Comparison of ENCODE assay signal across 9 cellular contexts in genomic region chr15:76163429-76164020, GRCh38.
A peak's percentile ranks its signal among the peaks of the same experiment; 100 is the strongest.
DNase-seq lines count a peak whose midpoint lies in the region; ATAC-seq and TF ChIP-seq lines count a peak whose summit lies in the region.
"Had no signal": no experiment of that assay in that cellular context is flagged by ENCODE, and none has a peak within 500 bp of the region (broad histone marks: within the 10 kb centered on the region; RNA-seq: fewer than 3 reads in every experiment).

No MANE protein-coding gene starts in this region.

- TF ChIP-seq POLR2A in right lobe of liver (IDR thresholded peaks at IDR 0.05) (no peak), upper lobe of left lung (IDR thresholded peaks at IDR 0.05) (no peak)

- ATAC-seq in right lobe of liver, result peak; percentile 30 to 72 (median 52)
- ATAC-seq in upper lobe of left lung (ENCODE audit: low FRiP score in 2 of 2), result peak; percentile 81 to 91
- ATAC-seq in HG03280 (IDR thresholded peaks at IDR 0.05; ENCODE audit: unreplicated experiment), result no peak

- TF ChIP-seq CTCF in right lobe of liver (IDR thresholded peaks at IDR 0.05) (no peak), upper lobe of left lung (IDR thresholded peaks at IDR 0.05) (no peak)

- DNase-seq in NCI-H2196 (lab: John Stamatoyannopoulos, UW; ENCODE audit: unreplicated experiment) (peak; percentile 2), NCI-H2196 treated with DMSO at 0.1 percent for 48 hours (lab: John Stamatoyannopoulos, UW; ENCODE audit: unreplicated experiment) (no peak), dedifferentiated amniotic fluid mesenchymal stem cell (ENCODE audit: extremely low spot score) (peak; percentile 28), right lobe of liver (no peak), upper lobe of left lung (peak; percentile 88 to 91), T-helper 9 cell (no peak), NCI-H510A treated with DMSO at 0.1 percent for 48 hours (lab: John Stamatoyannopoulos, UW) (no peak)
- DNase-seq: activated CD4-positive, alpha-beta T cell treated with anti-CD3 and anti-CD28 coated beads for 48 hours had no signal

- no peaks in the 10 kb centered on the region for H3K4me1 ChIP-seq in right lobe of liver
- peaks cover 10 to 17% (median 14%) of the 10 kb centered on the region in 4 donors for H3K4me1 ChIP-seq in upper lobe of left lung

- 86% methylated on average over 3 of the region's 14 CpGs for WGBS in right lobe of liver (ENCODE audit: insufficient coverage, low coverage, low lambda C conversion rate, missing lambda C conversion rate)
- 54 to 67% methylated on average over 7 to 14 of the region's 14 CpGs for WGBS in upper lobe of left lung, 2 donors

- no peak overlapping the region for H3K4me3 ChIP-seq in right lobe of liver
- no peak overlapping the region for H3K4me3 ChIP-seq in upper lobe of left lung

- H3K9me3 ChIP-seq in right lobe of liver (no peaks in the 10 kb centered on the region), upper lobe of left lung (no peaks in the 10 kb centered on the region)

- H3K36me3 ChIP-seq in right lobe of liver, result no peaks in the 10 kb centered on the region
- H3K36me3 ChIP-seq in upper lobe of left lung, result no peaks in the 10 kb centered on the region

- TF ChIP-seq EP300 in upper lobe of left lung (IDR thresholded peaks at IDR 0.05), result no peak

- H3K27me3 ChIP-seq in right lobe of liver (no peaks in the 10 kb centered on the region), upper lobe of left lung (no peaks in the 10 kb centered on the region)

- H3K27ac ChIP-seq in right lobe of liver, result no peak overlapping the region
- H3K27ac ChIP-seq in upper lobe of left lung, result peak overlapping the region in 3 of 4 donors; percentile 12 to 44 (median 39)

- intact Hi-C loops in right lobe of liver (cut with DNase I), result no loop called here

Comparison
In these comparisons a context has a peak if more than half of its experiments do, and no peak if none do; other contexts are left out.
1. DNase-seq: peak in NCI-H2196 (single experiment), dedifferentiated amniotic fluid mesenchymal stem cell (single experiment) and upper lobe of left lung (2 of 2); none in NCI-H2196 treated with DMSO at 0.1 percent for 48 hours (single experiment), right lobe of liver (0 of 3), T-helper 9 cell (single experiment) and NCI-H510A treated with DMSO at 0.1 percent for 48 hours (single experiment).
2. H3K27ac ChIP-seq: peak in upper lobe of left lung (3 of 4); none in right lobe of liver (0 of 3).